In the genomic region with DNA sequence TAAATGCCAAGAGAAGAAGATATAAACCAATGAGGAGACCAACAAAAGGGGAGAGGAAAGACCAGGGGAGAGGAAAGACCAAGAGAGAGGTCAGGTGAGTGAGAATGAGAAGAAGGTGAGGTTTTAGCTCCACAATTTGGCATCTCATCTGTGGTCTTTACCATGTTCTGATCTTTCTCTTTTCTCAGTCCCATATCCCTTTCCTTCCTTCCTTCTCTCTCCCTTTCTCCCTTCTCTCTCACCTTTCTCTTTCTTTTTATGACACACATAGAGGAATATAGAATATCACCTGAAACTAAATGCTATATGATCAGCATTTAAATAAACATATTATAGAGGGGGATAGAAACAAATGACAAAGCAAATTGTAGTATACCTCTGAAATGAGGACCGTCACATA, we compare ENCODE assay signal across 33 cellular contexts.
"Had no signal": no experiment of that assay in that cellular context is flagged by ENCODE, and none has a peak within 500 bp of the region (broad histone marks: within the 10 kb centered on the region; RNA-seq: fewer than 3 reads in every experiment).

No MANE protein-coding gene starts in this region.

- H3K9me3 Mint-ChIP-seq: activated B cell treated with CpG ODN at 0.5 μM for 24 hours; activated CD4-positive, alpha-beta memory T cell treated with anti-CD3 and anti-CD28 coated beads for 36 hours; activated CD4-positive, alpha-beta T cell treated with anti-CD3 and anti-CD28 coated beads, Interleukin-2, amount 10 ng/mL, durations not matched to agents 24 days and 14 days; activated CD8-positive, alpha-beta T cell treated with anti-CD3 and anti-CD28 coated beads for 36 hours; activated naive CD4-positive, alpha-beta T cell treated with anti-CD3 and anti-CD28 coated beads for 36 hours; activated naive CD4-positive, alpha-beta T cell treated with anti-CD3 and anti-CD28 coated beads, Interleukin-2, amount 50 U/mL, for 24 hours; activated naive CD8-positive, alpha-beta T cell treated with anti-CD3 and anti-CD28 coated beads for 36 hours; activated T-cell treated with anti-CD3 and anti-CD28 coated beads, Interleukin-2, amount 50 U/mL, for 4 hours; activated T-cell treated with anti-CD3 and anti-CD28 coated beads, Interleukin-2, amount 50 U/mL, for 72 hours; activated T-helper 1 cell treated with anti-CD3 and anti-CD28 coated beads, Interleukin-12 subunit alpha, Interleukin-12 subunit beta, Interleukin-2, Interleukin-4 antibody, amounts not matched to agents 30 ng/mL and 10 ng/mL and 1 ng/mL, durations not matched to agents 14 hours and 24 hours and 36 hours; activated T-helper 17 cell treated with anti-CD3 and anti-CD28 coated beads, Interleukin-2, amount 50 U/mL, for 72 hours; T-helper 1 cell treated with Interleukin-12 subunit alpha and Interleukin-12 subunit beta and Interleukin-4 antibody, amounts not matched to agents 30 μg/mL and 1 μg/mL, for 36 hours; T-helper 2 cell treated with Interferon-gamma antibody and Interleukin-4, amounts not matched to agents 5 μg/mL and 100 μg/mL, for 36 hours had no signal

- H3K27me3 Mint-ChIP-seq: activated B cell treated with CpG ODN at 0.5 μM for 24 hours; activated CD4-positive, alpha-beta memory T cell treated with anti-CD3 and anti-CD28 coated beads for 36 hours; activated CD4-positive, alpha-beta T cell treated with anti-CD3 and anti-CD28 coated beads, Interleukin-2, amount 10 ng/mL, durations not matched to agents 24 days and 14 days; activated CD8-positive, alpha-beta T cell treated with anti-CD3 and anti-CD28 coated beads for 36 hours; activated naive CD4-positive, alpha-beta T cell treated with anti-CD3 and anti-CD28 coated beads, Interleukin-2, amount 50 U/mL, for 24 hours; activated naive CD8-positive, alpha-beta T cell treated with anti-CD3 and anti-CD28 coated beads for 36 hours; activated T-helper 17 cell treated with anti-CD3 and anti-CD28 coated beads, Interleukin-2, amount 50 U/mL, for 72 hours had no signal

- DNase-seq: activated B cell treated with CpG ODN at 0.5 μM for 24 hours; activated CD4-positive, alpha-beta memory T cell treated with anti-CD3 and anti-CD28 coated beads for 36 hours; activated CD4-positive, alpha-beta T cell treated with anti-CD3 and anti-CD28 coated beads for 4 hours; activated CD4-positive, alpha-beta T cell treated with anti-CD3 and anti-CD28 coated beads, Interleukin-2, amount 10 ng/mL, durations not matched to agents 24 days and 14 days; activated CD4-positive, alpha-beta T cell treated with anti-CD3 and anti-CD28 coated beads, Interleukin-2, amount 50 U/mL, for 1 hour; activated CD4-positive, alpha-beta T cell treated with anti-CD3 and anti-CD28 coated beads, Interleukin-2, amount 50 U/mL, for 4 hours; activated CD4-positive, CD25-positive, alpha-beta regulatory T cell treated with anti-CD3 and anti-CD28 coated beads, Interleukin-2, amount 50 U/mL, for 72 hours; activated CD8-positive, alpha-beta memory T cell treated with anti-CD3 and anti-CD28 coated beads, Interleukin-2, amount 50 U/mL, for 4 hours; activated CD8-positive, alpha-beta T cell treated with anti-CD3 and anti-CD28 coated beads for 36 hours; activated effector memory CD4-positive, alpha-beta T cell treated with anti-CD3 and anti-CD28 coated beads, Interleukin-2, amount 50 U/mL, for 16 hours; activated gamma-delta T cell treated with Interleukin-2 at 50 U/mL for 16 hours; activated naive CD4-positive, alpha-beta T cell; activated naive CD4-positive, alpha-beta T cell treated with anti-CD3 and anti-CD28 coated beads for 36 hours; activated naive CD8-positive, alpha-beta T cell treated with anti-CD3 and anti-CD28 coated beads for 36 hours; activated T-cell treated with anti-CD3 and anti-CD28 coated beads for 4 hours; activated T-cell treated with anti-CD3 and anti-CD28 coated beads, Interleukin-2, amount 50 U/mL, for 1 hour; activated T-cell treated with anti-CD3 and anti-CD28 coated beads, Interleukin-2, amount 50 U/mL, for 4 hours; activated T-cell treated with anti-CD3 and anti-CD28 coated beads, Interleukin-2, amount 50 U/mL, for 72 hours; adrenal gland; amniotic stem cell; aorta; body of pancreas; brain microvascular endothelial cell; central memory CD4-positive, alpha-beta T cell; cerebellar nuclear complex; T-helper 1 cell; T-helper 2 cell; T-helper 9 cell had no signal

- H3K4me3 Mint-ChIP-seq: activated B cell treated with CpG ODN at 0.5 μM for 24 hours; activated CD4-positive, alpha-beta memory T cell treated with anti-CD3 and anti-CD28 coated beads for 36 hours; activated CD4-positive, alpha-beta T cell treated with anti-CD3 and anti-CD28 coated beads, Interleukin-2, amount 10 ng/mL, durations not matched to agents 24 days and 14 days; activated CD8-positive, alpha-beta T cell treated with anti-CD3 and anti-CD28 coated beads for 36 hours; activated naive CD4-positive, alpha-beta T cell treated with anti-CD3 and anti-CD28 coated beads for 36 hours; activated naive CD4-positive, alpha-beta T cell treated with anti-CD3 and anti-CD28 coated beads, Interleukin-2, amount 50 U/mL, for 24 hours; activated naive CD8-positive, alpha-beta T cell treated with anti-CD3 and anti-CD28 coated beads for 36 hours; activated T-cell treated with anti-CD3 and anti-CD28 coated beads, Interleukin-2, amount 50 U/mL, for 4 hours; activated T-cell treated with anti-CD3 and anti-CD28 coated beads, Interleukin-2, amount 50 U/mL, for 72 hours; activated T-helper 1 cell treated with anti-CD3 and anti-CD28 coated beads, Interleukin-12 subunit alpha, Interleukin-12 subunit beta, Interleukin-2, Interleukin-4 antibody, amounts not matched to agents 30 ng/mL and 10 ng/mL and 1 ng/mL, durations not matched to agents 14 hours and 24 hours and 36 hours; activated T-helper 17 cell treated with anti-CD3 and anti-CD28 coated beads, Interleukin-2, amount 50 U/mL, for 72 hours; T-helper 1 cell treated with Interleukin-12 subunit alpha and Interleukin-12 subunit beta and Interleukin-4 antibody, amounts not matched to agents 30 μg/mL and 1 μg/mL, for 36 hours; T-helper 2 cell treated with Interferon-gamma antibody and Interleukin-4, amounts not matched to agents 5 μg/mL and 100 μg/mL, for 36 hours had no signal

- ATAC-seq: activated CD8-positive, alpha-beta T cell treated with anti-CD3 and anti-CD28 coated beads for 36 hours; activated T-cell treated with anti-CD3 and anti-CD28 coated beads, Interleukin-2, amount 50 U/mL, for 4 hours; activated T-cell treated with anti-CD3 and anti-CD28 coated beads, Interleukin-2, amount 50 U/mL, for 72 hours; activated T-helper 17 cell treated with anti-CD3 and anti-CD28 coated beads, Interleukin-2, amount 50 U/mL, for 72 hours; body of pancreas had no signal

- H3K4me1 Mint-ChIP-seq: activated B cell treated with CpG ODN at 0.5 μM for 24 hours; activated CD4-positive, alpha-beta T cell treated with anti-CD3 and anti-CD28 coated beads, Interleukin-2, amount 10 ng/mL, durations not matched to agents 24 days and 14 days; activated naive CD8-positive, alpha-beta T cell treated with anti-CD3 and anti-CD28 coated beads for 36 hours; activated T-helper 17 cell treated with anti-CD3 and anti-CD28 coated beads, Interleukin-2, amount 50 U/mL, for 72 hours had no signal

- H3K27ac Mint-ChIP-seq: activated B cell treated with CpG ODN at 0.5 μM for 24 hours; activated CD4-positive, alpha-beta memory T cell treated with anti-CD3 and anti-CD28 coated beads for 36 hours; activated CD4-positive, alpha-beta T cell treated with anti-CD3 and anti-CD28 coated beads, Interleukin-2, amount 10 ng/mL, durations not matched to agents 24 days and 14 days; activated CD8-positive, alpha-beta T cell treated with anti-CD3 and anti-CD28 coated beads for 36 hours; activated naive CD4-positive, alpha-beta T cell treated with anti-CD3 and anti-CD28 coated beads for 36 hours; activated naive CD4-positive, alpha-beta T cell treated with anti-CD3 and anti-CD28 coated beads, Interleukin-2, amount 50 U/mL, for 24 hours; activated naive CD8-positive, alpha-beta T cell treated with anti-CD3 and anti-CD28 coated beads for 36 hours; activated T-cell treated with anti-CD3 and anti-CD28 coated beads, Interleukin-2, amount 50 U/mL, for 72 hours; activated T-helper 1 cell treated with anti-CD3 and anti-CD28 coated beads, Interleukin-12 subunit alpha, Interleukin-12 subunit beta, Interleukin-2, Interleukin-4 antibody, amounts not matched to agents 30 ng/mL and 10 ng/mL and 1 ng/mL, durations not matched to agents 14 hours and 24 hours and 36 hours; activated T-helper 17 cell treated with anti-CD3 and anti-CD28 coated beads, Interleukin-2, amount 50 U/mL, for 72 hours; T-helper 1 cell treated with Interleukin-12 subunit alpha and Interleukin-12 subunit beta and Interleukin-4 antibody, amounts not matched to agents 30 μg/mL and 1 μg/mL, for 36 hours; T-helper 2 cell treated with Interferon-gamma antibody and Interleukin-4, amounts not matched to agents 5 μg/mL and 100 μg/mL, for 36 hours had no signal
